Comparison of ENCODE assay signal across 8 cellular contexts in the genomic region with DNA sequence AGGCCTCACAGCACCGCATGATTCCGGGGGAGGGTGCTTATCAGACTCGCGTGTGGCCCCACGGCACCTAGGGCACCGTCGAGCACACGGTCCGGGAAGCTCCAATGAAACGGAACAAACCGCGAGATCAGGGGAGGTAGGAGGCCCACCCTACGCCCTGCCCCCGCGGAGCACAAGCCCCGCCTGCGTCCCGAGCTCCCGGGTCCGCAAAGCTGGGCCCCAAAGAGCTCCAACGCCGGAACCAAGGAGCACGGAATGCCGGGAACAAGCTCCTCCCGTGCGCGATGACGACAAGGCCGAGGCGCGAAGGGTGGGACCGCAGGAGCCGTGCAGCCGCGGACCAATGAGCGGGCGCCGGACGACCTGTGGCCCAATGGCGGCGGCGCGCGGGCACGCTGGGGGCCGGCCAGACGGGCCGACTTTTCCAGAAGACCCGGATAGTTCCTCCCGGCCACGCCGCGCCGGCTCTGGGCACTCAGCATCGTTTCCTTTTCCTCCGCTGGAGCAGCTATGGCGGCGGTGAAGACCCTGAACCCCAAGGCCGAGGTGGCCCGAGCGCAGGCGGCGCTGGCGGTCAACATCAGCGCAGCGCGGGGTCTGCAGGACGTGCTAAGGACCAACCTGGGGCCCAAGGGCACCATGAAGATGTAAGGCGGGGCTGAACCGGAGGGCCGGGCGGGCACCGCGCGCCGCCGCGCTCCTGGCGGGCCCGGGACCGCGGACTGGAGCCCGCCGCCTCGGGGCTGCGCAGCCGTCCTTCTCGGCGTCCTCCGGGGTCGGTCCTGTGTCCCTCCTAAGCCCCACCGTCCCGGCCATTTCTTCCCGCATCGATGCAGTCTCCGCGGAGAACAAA. TPM values are rescaled to one million over a fixed set of nuclear protein-coding genes. Genes with fewer than 3 reads are reported as not detected.
DNase-seq lines count a peak whose midpoint lies in the region; ATAC-seq and TF ChIP-seq lines count a peak whose summit lies in the region.

Gene CCT6A, plus strand, starts transcription at position 427 of the 853 bp plus-strand sequence. Its CDS starts 84 bp downstream, at position 511.
Gene PSPH, minus strand, starts transcription at position 106 of the 853 bp plus-strand sequence. CDS start 30,232 bp downstream, outside the sequence.

- peaks cover 0 to 65% (median 18%) of the 10 kb centered on the region in 3 donors for H3K4me1 ChIP-seq in gastroesophageal sphincter

- ATAC-seq in gastroesophageal sphincter, result peak; percentile 99

- WGBS in gastroesophageal sphincter (ENCODE audit: low coverage in 1 of 2), 2 donors, result no CpG with 5 or more reads among the region's 97 CpGs

- DNase-seq in GM03348 (ENCODE audit: low spot score) (peak; percentile 98), HFF-Myc (ENCODE audit: extremely low read depth, low read depth) (peak; percentile 94), NAMALWA (ENCODE audit: low spot score) (peak; percentile 99), SK-N-DZ (ENCODE audit: low spot score) (peak; percentile 98), non-pigmented ciliary epithelial cell (ENCODE audit: low read depth) (peak; percentile 92), superior temporal gyrus (ENCODE audit: extremely low spot score) (peak; percentile 99)
- peak; percentile 94 for DNase-seq in activated naive CD4-positive, alpha-beta T cell treated with anti-CD3 and anti-CD28 coated beads for 36 hours

- H3K27ac Mint-ChIP-seq in activated naive CD4-positive, alpha-beta T cell treated with anti-CD3 and anti-CD28 coated beads for 36 hours, result peak within 1 kb of the TSS; percentile 95

- CTCF ChIA-PET in activated naive CD4-positive, alpha-beta T cell treated with anti-CD3 and anti-CD28 coated beads for 36 hours (lab: Charles Lee), result interaction anchor here (0.7 to 3.0 kb wide), 5 partner anchors 11 to 73 kb away, joined by 3 to 15 read pairs (median 4); no protein-coding TSS in a partner anchor

- H3K4me3 ChIP-seq in HFF-Myc (replicated peaks; ENCODE audit: low read depth, low read length) (peak within 1 kb of the TSS; percentile 96), gastroesophageal sphincter (peak within 1 kb of the TSS; percentile 52 to 97)

- H3K36me3 Mint-ChIP-seq in activated naive CD4-positive, alpha-beta T cell treated with anti-CD3 and anti-CD28 coated beads for 36 hours (ENCODE audit: low read depth), result peaks cover 32% of the 10 kb centered on the region

- H3K36me3 ChIP-seq in gastroesophageal sphincter, result peaks cover 0 to 39% of the 10 kb centered on the region in 2 donors

- TF ChIP-seq POLR2A in gastroesophageal sphincter (IDR thresholded peaks at IDR 0.05), result peak; percentile 83 to 88

- peak within 1 kb of the TSS; percentile 95 for H3K4me3 Mint-ChIP-seq in activated naive CD4-positive, alpha-beta T cell treated with anti-CD3 and anti-CD28 coated beads for 36 hours

- H3K27ac ChIP-seq in gastroesophageal sphincter, result peak within 1 kb of the TSS; percentile 82 to 96 (median 95)

- peaks cover 48% of the 10 kb centered on the region for H3K4me1 Mint-ChIP-seq in activated naive CD4-positive, alpha-beta T cell treated with anti-CD3 and anti-CD28 coated beads for 36 hours (ENCODE audit: low read depth)

- intact Hi-C loops in activated naive CD4-positive, alpha-beta T cell treated with anti-CD3 and anti-CD28 coated beads for 36 hours (cut with micrococcal nuclease), result loop anchor here (1.0 to 5.0 kb wide), 8 partner anchors 13 to 519 kb away; partner anchors contain the start of genes CHCHD2, MRPS17, NIPSNAP2 and SUMF2

- no peaks in the 10 kb centered on the region for H3K9me3 ChIP-seq in gastroesophageal sphincter

- no peaks in the 10 kb centered on the region for H3K9me3 Mint-ChIP-seq in activated naive CD4-positive, alpha-beta T cell treated with anti-CD3 and anti-CD28 coated beads for 36 hours

- H3K27me3 Mint-ChIP-seq in activated naive CD4-positive, alpha-beta T cell treated with anti-CD3 and anti-CD28 coated beads for 36 hours (ENCODE audit: low read depth), result no peaks in the 10 kb centered on the region

- no peaks in the 10 kb centered on the region for H3K27me3 ChIP-seq in gastroesophageal sphincter

- no peak for TF ChIP-seq EP300 in gastroesophageal sphincter (IDR thresholded peaks at IDR 0.05)

- TF ChIP-seq CTCF in HFF-Myc (IDR thresholded peaks at IDR 0.05; ENCODE audit: low read depth, low read length, missing control alignments) (no peak), gastroesophageal sphincter (IDR thresholded peaks at IDR 0.05) (no peak)

RNA-seq across cellular contexts. Expression of gene CCT6A, which starts in this region (rescaled TPM):
- polyA plus RNA-seq in SK-N-DZ (2014; cell fraction: cytosol; rRNA removed), result 344 and 383 TPM in 2 replicates
- polyA plus RNA-seq in SK-N-DZ (2014; cell fraction: nucleus; rRNA removed), result 300 and 367 TPM in 2 replicates
- total RNA-seq in activated naive CD4-positive, alpha-beta T cell treated with anti-CD3 and anti-CD28 coated beads for 36 hours, result 100 to 1,000 TPM; 225 to 231 TPM
- 100 to 1,000 TPM in 2 of 4 donors, 10 to 100 TPM in 2; 88.3 to 138 (median 116) TPM for total RNA-seq in gastroesophageal sphincter

RNA-seq across cellular contexts. Expression of gene PSPH, which starts in this region (rescaled TPM):
- polyA plus RNA-seq in SK-N-DZ (2014; cell fraction: cytosol; rRNA removed), result 59.2 and 65.6 TPM in 2 replicates
- polyA plus RNA-seq in SK-N-DZ (2014; cell fraction: nucleus; rRNA removed), result 26.2 and 26.6 TPM in 2 replicates
- 10 to 100 TPM; 15.7 to 18.6 TPM for total RNA-seq in activated naive CD4-positive, alpha-beta T cell treated with anti-CD3 and anti-CD28 coated beads for 36 hours
- 10 to 100 TPM in 1 of 4 donors, 1 to 10 TPM in 3; 6.9 to 13.5 (median 8.6) TPM for total RNA-seq in gastroesophageal sphincter

Comparison
In these comparisons a context has a peak if more than half of its experiments do, and no peak if none do; other contexts are left out.
1. Peak in every context shown above with its lines: DNase-seq, ATAC-seq, H3K4me3 ChIP-seq and H3K27ac ChIP-seq.